In the genomic region with DNA sequence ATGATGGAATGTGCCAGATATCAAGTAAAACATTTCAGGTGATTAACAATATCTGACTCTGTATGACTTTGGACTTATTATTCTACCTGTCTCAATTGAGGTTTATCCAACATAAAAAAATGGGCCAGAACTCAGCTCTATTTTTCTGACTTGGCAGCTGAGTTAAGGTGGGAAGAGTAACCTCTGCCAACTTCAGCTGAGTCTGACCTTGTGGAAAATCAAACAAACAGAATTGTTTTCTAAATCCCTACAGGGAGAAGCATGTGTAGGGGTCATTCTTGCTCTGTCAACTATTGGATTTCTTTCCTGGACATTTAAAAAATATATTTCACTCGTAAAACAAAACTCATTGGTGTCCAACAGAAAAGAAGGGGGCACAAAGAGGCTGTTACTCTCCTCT, we compare ENCODE assay signal across 9 cellular contexts.
"Had no signal": no experiment of that assay in that cellular context is flagged by ENCODE, and none has a peak within 500 bp of the region (broad histone marks: within the 10 kb centered on the region; RNA-seq: fewer than 3 reads in every experiment).

No MANE protein-coding gene starts in this region.

- H3K9me3 ChIP-seq: HAP-1 had no signal

- H3K36me3 ChIP-seq: HAP-1 had no signal

- H3K4me1 ChIP-seq: HAP-1 had no signal

- H3K27ac ChIP-seq: GM23248 had no signal

- H2AFZ ChIP-seq: GM23248 had no signal

- ATAC-seq: HCT116, K562 had no signal

- H3K4me3 ChIP-seq: GM23248, HAP-1, K562 had no signal

- DNase-seq: GM23248, GOT3, H7, HFFc6, IMR-90, KG1 had no signal

- H3K9ac ChIP-seq: GM23248 had no signal
